Comparison of ENCODE assay signal across 1 cellular context in the genomic region with DNA sequence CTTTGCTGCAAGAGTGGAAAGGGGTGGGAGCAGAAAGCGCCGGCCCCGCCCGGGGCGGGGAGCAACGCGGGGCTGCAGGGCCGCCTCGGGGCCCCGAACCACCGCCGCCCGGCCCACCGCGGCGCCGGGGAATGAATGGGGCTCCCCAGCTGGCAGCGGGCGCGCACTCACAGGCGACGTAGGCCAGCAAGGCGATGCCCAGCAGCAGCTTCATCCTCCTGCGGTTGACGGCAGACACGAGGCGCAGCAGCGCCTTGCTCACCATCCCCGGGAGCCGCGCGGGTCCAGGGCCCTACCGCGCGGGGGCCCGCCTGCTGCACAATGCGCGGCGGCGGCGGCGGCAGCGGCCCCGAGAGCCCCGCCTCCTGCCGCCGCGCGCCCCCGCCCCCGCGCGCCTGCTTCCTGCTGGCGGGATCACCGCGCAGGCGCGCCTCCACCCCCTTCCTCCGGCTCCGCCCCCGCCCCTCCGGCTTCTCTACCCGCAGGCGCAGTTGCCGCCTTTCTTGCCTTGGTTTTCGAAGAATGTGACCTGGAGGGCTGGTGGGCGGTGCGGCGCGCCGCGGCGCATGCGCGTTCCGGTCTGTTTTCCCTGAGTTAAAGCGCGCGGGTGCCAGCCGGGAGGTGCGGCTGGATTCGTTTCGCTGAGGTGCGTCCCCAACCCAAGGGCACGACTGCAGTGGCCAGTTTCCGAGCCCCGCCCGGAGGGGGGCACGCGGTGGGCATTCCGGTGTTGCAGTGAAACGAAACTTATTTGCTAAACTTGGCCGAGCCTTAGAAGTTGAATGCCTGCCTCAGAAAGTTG.
TF ChIP-seq lines count a peak whose summit lies in the region.

A gene (minus strand): TSS at position 325 of the 802 bp plus-strand sequence. CDS start 60 bp downstream, at position 265.

TF ChIP-seq in K562, 482 proteins besides CTCF, POLR2A, EP300 and RAD21 (continued from another document and continues in another):
- TF ChIP-seq, protein P1, sequence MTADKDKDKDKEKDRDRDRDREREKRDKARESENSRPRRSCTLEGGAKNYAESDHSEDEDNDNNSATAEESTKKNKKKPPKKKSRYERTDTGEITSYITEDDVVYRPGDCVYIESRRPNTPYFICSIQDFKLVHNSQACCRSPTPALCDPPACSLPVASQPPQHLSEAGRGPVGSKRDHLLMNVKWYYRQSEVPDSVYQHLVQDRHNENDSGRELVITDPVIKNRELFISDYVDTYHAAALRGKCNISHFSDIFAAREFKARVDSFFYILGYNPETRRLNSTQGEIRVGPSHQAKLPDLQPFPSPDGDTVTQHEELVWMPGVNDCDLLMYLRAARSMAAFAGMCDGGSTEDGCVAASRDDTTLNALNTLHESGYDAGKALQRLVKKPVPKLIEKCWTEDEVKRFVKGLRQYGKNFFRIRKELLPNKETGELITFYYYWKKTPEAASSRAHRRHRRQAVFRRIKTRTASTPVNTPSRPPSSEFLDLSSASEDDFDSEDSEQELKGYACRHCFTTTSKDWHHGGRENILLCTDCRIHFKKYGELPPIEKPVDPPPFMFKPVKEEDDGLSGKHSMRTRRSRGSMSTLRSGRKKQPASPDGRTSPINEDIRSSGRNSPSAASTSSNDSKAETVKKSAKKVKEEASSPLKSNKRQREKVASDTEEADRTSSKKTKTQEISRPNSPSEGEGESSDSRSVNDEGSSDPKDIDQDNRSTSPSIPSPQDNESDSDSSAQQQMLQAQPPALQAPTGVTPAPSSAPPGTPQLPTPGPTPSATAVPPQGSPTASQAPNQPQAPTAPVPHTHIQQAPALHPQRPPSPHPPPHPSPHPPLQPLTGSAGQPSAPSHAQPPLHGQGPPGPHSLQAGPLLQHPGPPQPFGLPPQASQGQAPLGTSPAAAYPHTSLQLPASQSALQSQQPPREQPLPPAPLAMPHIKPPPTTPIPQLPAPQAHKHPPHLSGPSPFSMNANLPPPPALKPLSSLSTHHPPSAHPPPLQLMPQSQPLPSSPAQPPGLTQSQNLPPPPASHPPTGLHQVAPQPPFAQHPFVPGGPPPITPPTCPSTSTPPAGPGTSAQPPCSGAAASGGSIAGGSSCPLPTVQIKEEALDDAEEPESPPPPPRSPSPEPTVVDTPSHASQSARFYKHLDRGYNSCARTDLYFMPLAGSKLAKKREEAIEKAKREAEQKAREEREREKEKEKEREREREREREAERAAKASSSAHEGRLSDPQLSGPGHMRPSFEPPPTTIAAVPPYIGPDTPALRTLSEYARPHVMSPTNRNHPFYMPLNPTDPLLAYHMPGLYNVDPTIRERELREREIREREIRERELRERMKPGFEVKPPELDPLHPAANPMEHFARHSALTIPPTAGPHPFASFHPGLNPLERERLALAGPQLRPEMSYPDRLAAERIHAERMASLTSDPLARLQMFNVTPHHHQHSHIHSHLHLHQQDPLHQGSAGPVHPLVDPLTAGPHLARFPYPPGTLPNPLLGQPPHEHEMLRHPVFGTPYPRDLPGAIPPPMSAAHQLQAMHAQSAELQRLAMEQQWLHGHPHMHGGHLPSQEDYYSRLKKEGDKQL (CRISPR knock-in tag; IDR thresholded peaks at IDR 0.05; ENCODE audit: borderline replicate concordance) = no peak
- TF ChIP-seq ZNF75A (CRISPR knock-in tag; IDR thresholded peaks at IDR 0.05) (no peak), ARID2 (IDR thresholded peaks at IDR 0.05) (no peak), ZNF444 (CRISPR knock-in tag; IDR thresholded peaks at IDR 0.05) (no peak), ESRRA (IDR thresholded peaks at IDR 0.05; ENCODE audit: borderline replicate concordance, low read depth) (no peak; the same call in 1 of the 2 replicates), CHD2 (IDR thresholded peaks at IDR 0.05; ENCODE audit: low read depth, low read length) (no peak), HMG20A (CRISPR knock-in tag; conservative IDR thresholded peaks at IDR 0.05) (no peak), KAT2B (IDR thresholded peaks at IDR 0.05; ENCODE audit: low read depth, low read length) (no peak), ZNF146 (CRISPR knock-in tag; IDR thresholded peaks at IDR 0.05; ENCODE audit: unreplicated experiment) (no peak), ZBTB7A (IDR thresholded peaks at IDR 0.05; ENCODE audit: borderline replicate concordance, control insufficient read depth, low read depth, low read length) (peak; percentile 23; the same call in 1 of the 2 replicates), SPI1 (IDR thresholded peaks at IDR 0.05; ENCODE audit: borderline replicate concordance, low read depth, low read length) (no peak), SAP30 (IDR thresholded peaks at IDR 0.05; ENCODE audit: borderline replicate concordance, insufficient read depth, low read depth, low read length, poor library complexity, severe bottlenecking) (peak; percentile 69), SMAD1 (IDR thresholded peaks at IDR 0.05; ENCODE audit: low read depth, low read length, partially characterized antibody) (no peak), ZNF124 (CRISPR knock-in tag; IDR thresholded peaks at IDR 0.05) (no peak), NFXL1 (CRISPR knock-in tag; IDR thresholded peaks at IDR 0.05) (no peak), HNRNPH1 (optimal IDR thresholded peaks at IDR 0.05; ENCODE audit: low read depth, low read length) (no peak), DIDO1 (tag; IDR thresholded peaks at IDR 0.05; ENCODE audit: low read depth) (no peak), MAFF (IDR thresholded peaks at IDR 0.05; ENCODE audit: low read length) (no peak), ZNF785 (CRISPR knock-in tag; IDR thresholded peaks at IDR 0.05) (no peak), FOXK1 (CRISPR knock-in tag; IDR thresholded peaks at IDR 0.05; ENCODE audit: borderline replicate concordance) (no peak), RBFOX2 (IDR thresholded peaks at IDR 0.05; ENCODE audit: low read depth, low read length) (peak; percentile 85), HLTF (IDR thresholded peaks at IDR 0.05) (no peak), CREM (IDR thresholded peaks at IDR 0.05; ENCODE audit: low read depth) (no peak), CCAR2 (IDR thresholded peaks at IDR 0.05; ENCODE audit: low read depth, low read length) (no peak), JUN (IDR thresholded peaks at IDR 0.05; ENCODE audit: borderline replicate concordance, low read depth, low read length) (no peak), JUN (CRISPR knock-in tag; IDR thresholded peaks at IDR 0.05; ENCODE audit: borderline replicate concordance) (no peak)
- TF ChIP-seq, protein P2, sequence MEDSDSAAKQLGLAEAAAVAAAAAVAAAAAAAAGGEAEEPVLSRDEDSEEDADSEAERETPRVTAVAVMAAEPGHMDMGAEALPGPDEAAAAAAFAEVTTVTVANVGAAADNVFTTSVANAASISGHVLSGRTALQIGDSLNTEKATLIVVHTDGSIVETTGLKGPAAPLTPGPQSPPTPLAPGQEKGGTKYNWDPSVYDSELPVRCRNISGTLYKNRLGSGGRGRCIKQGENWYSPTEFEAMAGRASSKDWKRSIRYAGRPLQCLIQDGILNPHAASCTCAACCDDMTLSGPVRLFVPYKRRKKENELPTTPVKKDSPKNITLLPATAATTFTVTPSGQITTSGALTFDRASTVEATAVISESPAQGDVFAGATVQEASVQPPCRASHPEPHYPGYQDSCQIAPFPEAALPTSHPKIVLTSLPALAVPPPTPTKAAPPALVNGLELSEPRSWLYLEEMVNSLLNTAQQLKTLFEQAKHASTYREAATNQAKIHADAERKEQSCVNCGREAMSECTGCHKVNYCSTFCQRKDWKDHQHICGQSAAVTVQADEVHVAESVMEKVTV (CRISPR knock-in tag; IDR thresholded peaks at IDR 0.05) = no peak
- TF ChIP-seq, protein P3, sequence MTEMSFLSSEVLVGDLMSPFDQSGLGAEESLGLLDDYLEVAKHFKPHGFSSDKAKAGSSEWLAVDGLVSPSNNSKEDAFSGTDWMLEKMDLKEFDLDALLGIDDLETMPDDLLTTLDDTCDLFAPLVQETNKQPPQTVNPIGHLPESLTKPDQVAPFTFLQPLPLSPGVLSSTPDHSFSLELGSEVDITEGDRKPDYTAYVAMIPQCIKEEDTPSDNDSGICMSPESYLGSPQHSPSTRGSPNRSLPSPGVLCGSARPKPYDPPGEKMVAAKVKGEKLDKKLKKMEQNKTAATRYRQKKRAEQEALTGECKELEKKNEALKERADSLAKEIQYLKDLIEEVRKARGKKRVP (CRISPR knock-in tag; IDR thresholded peaks at IDR 0.05) = no peak
- TF ChIP-seq, protein P4, sequence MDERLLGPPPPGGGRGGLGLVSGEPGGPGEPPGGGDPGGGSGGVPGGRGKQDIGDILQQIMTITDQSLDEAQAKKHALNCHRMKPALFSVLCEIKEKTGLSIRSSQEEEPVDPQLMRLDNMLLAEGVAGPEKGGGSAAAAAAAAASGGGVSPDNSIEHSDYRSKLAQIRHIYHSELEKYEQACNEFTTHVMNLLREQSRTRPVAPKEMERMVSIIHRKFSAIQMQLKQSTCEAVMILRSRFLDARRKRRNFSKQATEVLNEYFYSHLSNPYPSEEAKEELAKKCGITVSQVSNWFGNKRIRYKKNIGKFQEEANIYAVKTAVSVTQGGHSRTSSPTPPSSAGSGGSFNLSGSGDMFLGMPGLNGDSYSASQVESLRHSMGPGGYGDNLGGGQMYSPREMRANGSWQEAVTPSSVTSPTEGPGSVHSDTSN (CRISPR knock-in tag; IDR thresholded peaks at IDR 0.05; ENCODE audit: low read depth) = no peak
- TF ChIP-seq, protein P4 (tag; conservative IDR thresholded peaks at IDR 0.05; ENCODE audit: low read depth) = no peak
- TF ChIP-seq, protein P5, sequence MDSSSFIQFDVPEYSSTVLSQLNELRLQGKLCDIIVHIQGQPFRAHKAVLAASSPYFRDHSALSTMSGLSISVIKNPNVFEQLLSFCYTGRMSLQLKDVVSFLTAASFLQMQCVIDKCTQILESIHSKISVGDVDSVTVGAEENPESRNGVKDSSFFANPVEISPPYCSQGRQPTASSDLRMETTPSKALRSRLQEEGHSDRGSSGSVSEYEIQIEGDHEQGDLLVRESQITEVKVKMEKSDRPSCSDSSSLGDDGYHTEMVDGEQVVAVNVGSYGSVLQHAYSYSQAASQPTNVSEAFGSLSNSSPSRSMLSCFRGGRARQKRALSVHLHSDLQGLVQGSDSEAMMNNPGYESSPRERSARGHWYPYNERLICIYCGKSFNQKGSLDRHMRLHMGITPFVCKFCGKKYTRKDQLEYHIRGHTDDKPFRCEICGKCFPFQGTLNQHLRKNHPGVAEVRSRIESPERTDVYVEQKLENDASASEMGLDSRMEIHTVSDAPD (CRISPR knock-in tag; IDR thresholded peaks at IDR 0.05) = no peak
- TF ChIP-seq, protein P6, sequence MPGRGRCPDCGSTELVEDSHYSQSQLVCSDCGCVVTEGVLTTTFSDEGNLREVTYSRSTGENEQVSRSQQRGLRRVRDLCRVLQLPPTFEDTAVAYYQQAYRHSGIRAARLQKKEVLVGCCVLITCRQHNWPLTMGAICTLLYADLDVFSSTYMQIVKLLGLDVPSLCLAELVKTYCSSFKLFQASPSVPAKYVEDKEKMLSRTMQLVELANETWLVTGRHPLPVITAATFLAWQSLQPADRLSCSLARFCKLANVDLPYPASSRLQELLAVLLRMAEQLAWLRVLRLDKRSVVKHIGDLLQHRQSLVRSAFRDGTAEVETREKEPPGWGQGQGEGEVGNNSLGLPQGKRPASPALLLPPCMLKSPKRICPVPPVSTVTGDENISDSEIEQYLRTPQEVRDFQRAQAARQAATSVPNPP (IDR thresholded peaks at IDR 0.05; ENCODE audit: borderline replicate concordance, insufficient read depth, insufficient read length) = no peak
- TF ChIP-seq, protein P7, sequence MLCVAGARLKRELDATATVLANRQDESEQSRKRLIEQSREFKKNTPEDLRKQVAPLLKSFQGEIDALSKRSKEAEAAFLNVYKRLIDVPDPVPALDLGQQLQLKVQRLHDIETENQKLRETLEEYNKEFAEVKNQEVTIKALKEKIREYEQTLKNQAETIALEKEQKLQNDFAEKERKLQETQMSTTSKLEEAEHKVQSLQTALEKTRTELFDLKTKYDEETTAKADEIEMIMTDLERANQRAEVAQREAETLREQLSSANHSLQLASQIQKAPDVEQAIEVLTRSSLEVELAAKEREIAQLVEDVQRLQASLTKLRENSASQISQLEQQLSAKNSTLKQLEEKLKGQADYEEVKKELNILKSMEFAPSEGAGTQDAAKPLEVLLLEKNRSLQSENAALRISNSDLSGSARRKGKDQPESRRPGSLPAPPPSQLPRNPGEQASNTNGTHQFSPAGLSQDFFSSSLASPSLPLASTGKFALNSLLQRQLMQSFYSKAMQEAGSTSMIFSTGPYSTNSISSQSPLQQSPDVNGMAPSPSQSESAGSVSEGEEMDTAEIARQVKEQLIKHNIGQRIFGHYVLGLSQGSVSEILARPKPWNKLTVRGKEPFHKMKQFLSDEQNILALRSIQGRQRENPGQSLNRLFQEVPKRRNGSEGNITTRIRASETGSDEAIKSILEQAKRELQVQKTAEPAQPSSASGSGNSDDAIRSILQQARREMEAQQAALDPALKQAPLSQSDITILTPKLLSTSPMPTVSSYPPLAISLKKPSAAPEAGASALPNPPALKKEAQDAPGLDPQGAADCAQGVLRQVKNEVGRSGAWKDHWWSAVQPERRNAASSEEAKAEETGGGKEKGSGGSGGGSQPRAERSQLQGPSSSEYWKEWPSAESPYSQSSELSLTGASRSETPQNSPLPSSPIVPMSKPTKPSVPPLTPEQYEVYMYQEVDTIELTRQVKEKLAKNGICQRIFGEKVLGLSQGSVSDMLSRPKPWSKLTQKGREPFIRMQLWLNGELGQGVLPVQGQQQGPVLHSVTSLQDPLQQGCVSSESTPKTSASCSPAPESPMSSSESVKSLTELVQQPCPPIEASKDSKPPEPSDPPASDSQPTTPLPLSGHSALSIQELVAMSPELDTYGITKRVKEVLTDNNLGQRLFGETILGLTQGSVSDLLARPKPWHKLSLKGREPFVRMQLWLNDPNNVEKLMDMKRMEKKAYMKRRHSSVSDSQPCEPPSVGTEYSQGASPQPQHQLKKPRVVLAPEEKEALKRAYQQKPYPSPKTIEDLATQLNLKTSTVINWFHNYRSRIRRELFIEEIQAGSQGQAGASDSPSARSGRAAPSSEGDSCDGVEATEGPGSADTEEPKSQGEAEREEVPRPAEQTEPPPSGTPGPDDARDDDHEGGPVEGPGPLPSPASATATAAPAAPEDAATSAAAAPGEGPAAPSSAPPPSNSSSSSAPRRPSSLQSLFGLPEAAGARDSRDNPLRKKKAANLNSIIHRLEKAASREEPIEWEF (CRISPR knock-in tag; IDR thresholded peaks at IDR 0.05) = no peak
- TF ChIP-seq, protein P8, sequence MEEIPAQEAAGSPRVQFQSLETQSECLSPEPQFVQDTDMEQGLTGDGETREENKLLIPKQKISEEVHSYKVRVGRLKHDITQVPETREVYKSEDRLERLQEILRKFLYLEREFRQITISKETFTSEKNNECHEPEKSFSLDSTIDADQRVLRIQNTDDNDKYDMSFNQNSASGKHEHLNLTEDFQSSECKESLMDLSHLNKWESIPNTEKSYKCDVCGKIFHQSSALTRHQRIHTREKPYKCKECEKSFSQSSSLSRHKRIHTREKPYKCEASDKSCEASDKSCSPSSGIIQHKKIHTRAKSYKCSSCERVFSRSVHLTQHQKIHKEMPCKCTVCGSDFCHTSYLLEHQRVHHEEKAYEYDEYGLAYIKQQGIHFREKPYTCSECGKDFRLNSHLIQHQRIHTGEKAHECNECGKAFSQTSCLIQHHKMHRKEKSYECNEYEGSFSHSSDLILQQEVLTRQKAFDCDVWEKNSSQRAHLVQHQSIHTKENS (CRISPR knock-in tag; IDR thresholded peaks at IDR 0.05) = no peak
